18 cellular contexts compared by ENCODE assay signal in genomic region chr4:8507624-8508023, GRCh38.
A peak's percentile ranks its signal among the peaks of the same experiment; 100 is the strongest.
DNase-seq lines count a peak whose midpoint lies in the region; ATAC-seq and TF ChIP-seq lines count a peak whose summit lies in the region.
"Had no signal": no experiment of that assay in that cellular context is flagged by ENCODE, and none has a peak within 500 bp of the region (broad histone marks: within the 10 kb centered on the region; RNA-seq: fewer than 3 reads in every experiment).

No MANE protein-coding gene starts in this region.

- BruUV-seq in IMR-90 (replicated peaks; lab: Mats Ljungman, UMichigan): no TSS peak

- in situ Hi-C loops in IMR-90 (cut with MboI; ENCODE audit: low sequenced_read_pairs): no loop called here

- no peak for TF ChIP-seq POLR2A in IMR-90 (IDR thresholded peaks at IDR 0.05; ENCODE audit: low read depth, low read length)

- H3K36me3 Mint-ChIP-seq in chondrocyte (ENCODE audit: low read depth) (no peaks in the 10 kb centered on the region), mesothelial cell of epicardium (no peaks in the 10 kb centered on the region)

- H2AK5ac ChIP-seq in IMR-90 (ENCODE audit: low read depth, low read length): no peak overlapping the region

- ATAC-seq in IMR-90 (ENCODE audit: low read depth) (no peak), HG02840 (IDR thresholded peaks at IDR 0.05; ENCODE audit: low FRiP score, unreplicated experiment) (no peak)

- POLR2A ChIA-PET in IMR-90 (lab: Charles Lee; ENCODE audit: unreplicated experiment): no interaction called here

- intact Hi-C loops in IMR-90 (cut with micrococcal nuclease): loop anchor here (2.0 kb wide), 1 partner anchor 35 kb away; no protein-coding TSS in a partner anchor

- H2BK20ac ChIP-seq in IMR-90 (ENCODE audit: low read depth, low read length): no peak overlapping the region

- no peak overlapping the region for H3K14ac ChIP-seq in IMR-90 (replicated peaks; ENCODE audit: low read depth, low read length)

- 100% methylated on average over 1 of the region's 9 CpGs; no CpG with 5 or more reads in 1 of the 2 experiments for WGBS in IMR-90 (ENCODE audit: extremely low coverage in 2 of 2, insufficient read length in 1 of 2), 2 experiments

- no peak overlapping the region for H3K23ac ChIP-seq in IMR-90 (ENCODE audit: low read depth, low read length)

- peaks cover 17% of the 10 kb centered on the region; the same call in 1 of the 2 replicates for H3K4me1 ChIP-seq in IMR-90 (ENCODE audit: control insufficient read depth, insufficient read depth, low read length)
- H3K4me1 ChIP-seq in stomach smooth muscle (ENCODE audit: control insufficient read depth, insufficient read depth, low read length): peaks cover 30% of the 10 kb centered on the region

- no peak for TF ChIP-seq RAD21 in IMR-90 (IDR thresholded peaks at IDR 0.05; ENCODE audit: low read length)

- H3K4me2 ChIP-seq in IMR-90 (ENCODE audit: low read depth, low read length): no peak overlapping the region

- no peaks in the 10 kb centered on the region for H3K9me1 ChIP-seq in IMR-90 (ENCODE audit: insufficient read depth, low read length)

- H3K9ac ChIP-seq in IMR-90 (ENCODE audit: low read depth, low read length): no peak overlapping the region
- no peak overlapping the region for H3K9ac ChIP-seq in stomach smooth muscle (ENCODE audit: low read length in 2 of 2)

- H3K4me3 Mint-ChIP-seq in chondrocyte (ENCODE audit: unreplicated experiment): no peak overlapping the region
- no peak overlapping the region for H3K4me3 Mint-ChIP-seq in mesothelial cell of epicardium
- H3K4me3 Mint-ChIP-seq: activated T-helper 1 cell treated with anti-CD3 and anti-CD28 coated beads, Interleukin-12 subunit alpha, Interleukin-12 subunit beta, Interleukin-2, Interleukin-4 antibody, amounts not matched to agents 30 ng/mL and 10 ng/mL and 1 ng/mL, durations not matched to agents 14 hours and 24 hours and 36 hours; CD4-positive, alpha-beta T cell had no signal

- H2BK5ac ChIP-seq in IMR-90 (ENCODE audit: low read depth, low read length, poor library complexity, severe bottlenecking): no peak overlapping the region

- H2BK15ac ChIP-seq in IMR-90 (ENCODE audit: low read depth, low read length): peak overlapping the region; percentile 38; the same call in 1 of the 3 replicates

- H4K5ac ChIP-seq in IMR-90 (ENCODE audit: low read depth, low read length): peak overlapping the region; percentile 2; the same call in 1 of the 2 replicates

- CTCF ChIA-PET in IMR-90 (lab: Yijun Ruan, JAX): no interaction called here

- no peaks in the 10 kb centered on the region for H4K20me1 ChIP-seq in IMR-90 (ENCODE audit: insufficient read depth, low read length)

- H2AFZ ChIP-seq in IMR-90 (replicated peaks; ENCODE audit: low read length, poor library complexity): no peak overlapping the region

- H3K18ac ChIP-seq in IMR-90 (ENCODE audit: low read depth, low read length): no peak overlapping the region; the same call in 1 of the 2 replicates

- H3K27ac ChIP-seq in IMR-90 (ENCODE audit: insufficient read depth, low read length) (peak overlapping the region; percentile 70; the same call in 1 of the 2 replicates), stomach smooth muscle (ENCODE audit: low read length) (peak overlapping the region; percentile 58)

- H3K27ac Mint-ChIP-seq in chondrocyte (ENCODE audit: unreplicated experiment): peak overlapping the region; percentile 17
- H3K27ac Mint-ChIP-seq in mesothelial cell of epicardium: peak overlapping the region; percentile 55
- H3K27ac Mint-ChIP-seq: activated T-helper 1 cell treated with anti-CD3 and anti-CD28 coated beads, Interleukin-12 subunit alpha, Interleukin-12 subunit beta, Interleukin-2, Interleukin-4 antibody, amounts not matched to agents 30 ng/mL and 10 ng/mL and 1 ng/mL, durations not matched to agents 14 hours and 24 hours and 36 hours; CD4-positive, alpha-beta T cell had no signal

- H2AK9ac ChIP-seq in IMR-90 (replicated peaks; ENCODE audit: low read depth, low read length, poor library complexity): no peak overlapping the region

- H3K27me3 ChIP-seq in IMR-90 (ENCODE audit: control insufficient read depth, insufficient read depth, low read length) (peaks cover 17% of the 10 kb centered on the region; the same call in 1 of the 2 replicates), stomach smooth muscle (ENCODE audit: control insufficient read depth in 1 of 2, insufficient read depth in 2 of 2, low read length in 2 of 2) (no peaks in the 10 kb centered on the region)
- H3K27me3 ChIP-seq: dorsolateral prefrontal cortex had no signal

- TF ChIP-seq CTCF in IMR-90 (conservative IDR thresholded peaks at IDR 0.05; ENCODE audit: low read depth, low read length) (no peak), chondrocyte (IDR thresholded peaks at IDR 0.05) (no peak), mesothelial cell of epicardium (IDR thresholded peaks at IDR 0.05; ENCODE audit: unreplicated experiment) (no peak)

- H3K36me3 ChIP-seq in IMR-90 (ENCODE audit: control insufficient read depth, insufficient read depth, low read length) (no peaks in the 10 kb centered on the region), stomach smooth muscle (ENCODE audit: control insufficient read depth in 2 of 2, insufficient read depth in 2 of 2, low read length in 2 of 2) (no peaks in the 10 kb centered on the region)

- H3K4me3 ChIP-seq in IMR-90 (ENCODE audit: insufficient read depth, low read depth, low read length): no peak overlapping the region
- no peak overlapping the region for H3K4me3 ChIP-seq in stomach smooth muscle (ENCODE audit: low read length in 2 of 2)
- H3K4me3 ChIP-seq: dorsolateral prefrontal cortex had no signal

- DNase-seq in IMR-90 (no peak), chondrocyte (ENCODE audit: low spot score) (no peak), mesothelial cell of epicardium (ENCODE audit: low spot score in 2 of 2, unreplicated experiment in 2 of 2) (no peak), NCI-H446 treated with DMSO at 0.1 percent for 48 hours (lab: John Stamatoyannopoulos, UW) (no peak), NCI-H446 (lab: John Stamatoyannopoulos, UW) (no peak)
- no peak for DNase-seq in activated effector memory CD4-positive, alpha-beta T cell treated with Interleukin-2 at 50 U/mL for 16 hours
- DNase-seq: activated CD4-positive, CD25-positive, alpha-beta regulatory T cell treated with anti-CD3 and anti-CD28 coated beads, Interleukin-2, amount 50 U/mL, for 72 hours; activated CD8-positive, alpha-beta memory T cell treated with anti-CD3 and anti-CD28 coated beads for 24 hours; CD4-positive, alpha-beta T cell; erythroblast; KBM-7; NCI-H2227 treated with DMSO at 0.1 percent for 48 hours; substantia nigra; T1000 had no signal

- no peaks in the 10 kb centered on the region; the same call in 1 of the 2 replicates for H3K9me3 ChIP-seq in IMR-90 (ENCODE audit: control insufficient read depth, insufficient read depth, low read length)
- no peaks in the 10 kb centered on the region for H3K9me3 ChIP-seq in stomach smooth muscle (ENCODE audit: control insufficient read depth in 2 of 2, low read length in 2 of 2)

- H4K8ac ChIP-seq in IMR-90 (ENCODE audit: low read depth in 2 of 2, low read length in 2 of 2): no peak overlapping the region; a peak in 1 of 4 replicates

- H3K56ac ChIP-seq in IMR-90 (ENCODE audit: extremely low read depth, insufficient read depth, low read length): no peak overlapping the region

- H3K9me3 Mint-ChIP-seq in chondrocyte (ENCODE audit: low read depth) (no peaks in the 10 kb centered on the region), mesothelial cell of epicardium (peaks cover 4% of the 10 kb centered on the region)
- H3K9me3 Mint-ChIP-seq: activated T-helper 1 cell treated with anti-CD3 and anti-CD28 coated beads, Interleukin-12 subunit alpha, Interleukin-12 subunit beta, Interleukin-2, Interleukin-4 antibody, amounts not matched to agents 30 ng/mL and 10 ng/mL and 1 ng/mL, durations not matched to agents 14 hours and 24 hours and 36 hours; CD4-positive, alpha-beta T cell had no signal

- H3K4me1 Mint-ChIP-seq in chondrocyte (ENCODE audit: low read depth) (peaks cover 25% of the 10 kb centered on the region), mesothelial cell of epicardium (peaks cover 28% of the 10 kb centered on the region)

- no peaks in the 10 kb centered on the region for H3K79me1 ChIP-seq in IMR-90 (ENCODE audit: low read depth in 1 of 2, low read length in 2 of 2)

- H3K4ac ChIP-seq in IMR-90 (ENCODE audit: low read depth, low read length): no peak overlapping the region

- no peak overlapping the region for H2BK120ac ChIP-seq in IMR-90 (ENCODE audit: low read depth, low read length)

- dilution Hi-C loops in IMR-90 (cut with HindIII; ENCODE audit: low sequenced_read_pairs, unreplicated experiment): no loop called here

- H3K27me3 Mint-ChIP-seq in chondrocyte (ENCODE audit: low read depth): peaks cover 5% of the 10 kb centered on the region
- no peaks in the 10 kb centered on the region for H3K27me3 Mint-ChIP-seq in mesothelial cell of epicardium (ENCODE audit: low read depth)
- H3K27me3 Mint-ChIP-seq: CD4-positive, alpha-beta T cell had no signal

- no peak overlapping the region for H4K91ac ChIP-seq in IMR-90 (ENCODE audit: insufficient read depth, low read depth, low read length)

TF ChIP-seq in IMR-90, 13 proteins besides CTCF, POLR2A, EP300 and RAD21 (continues in another document):
- TF ChIP-seq FOS (IDR thresholded peaks at IDR 0.05; ENCODE audit: low read depth, low read length) (no peak), MAZ (IDR thresholded peaks at IDR 0.05; ENCODE audit: borderline replicate concordance, low read depth, low read length) (no peak), NFE2L2 (IDR thresholded peaks at IDR 0.05; ENCODE audit: low read depth, low read length) (no peak), MXI1 (IDR thresholded peaks at IDR 0.05; ENCODE audit: borderline replicate concordance, low read depth, low read length) (no peak), CHD1 (IDR thresholded peaks at IDR 0.05; ENCODE audit: low read depth, low read length) (no peak), SMC3 (IDR thresholded peaks at IDR 0.05; ENCODE audit: low read depth, low read length) (no peak), ELK1 (IDR thresholded peaks at IDR 0.05; ENCODE audit: borderline replicate concordance, low read depth, low read length) (no peak), CEBPB (IDR thresholded peaks at IDR 0.05; ENCODE audit: low read depth, low read length) (no peak)
